Comparison of ENCODE assay signal across 10 cellular contexts in genomic region chr2:235765181-235765820, GRCh38.
DNase-seq lines count a peak whose midpoint lies in the region; ATAC-seq and TF ChIP-seq lines count a peak whose summit lies in the region.
"Had no signal": no experiment of that assay in that cellular context is flagged by ENCODE, and none has a peak within 500 bp of the region (broad histone marks: within the 10 kb centered on the region; RNA-seq: fewer than 3 reads in every experiment).

No MANE protein-coding gene starts in this region.

- H3K4me3 Mint-ChIP-seq in HFFc6 (no peak overlapping the region), T-cell (no peak overlapping the region)
- H3K4me3 Mint-ChIP-seq: activated CD8-positive, alpha-beta memory T cell treated with anti-CD3 and anti-CD28 coated beads, Interleukin-2, amount 10 ng/mL, durations not matched to agents 7 days and 5 days; B cell had no signal

- peaks cover 14% of the 10 kb centered on the region for H3K4me1 Mint-ChIP-seq in HFFc6 (ENCODE audit: low read depth)
- H3K4me1 Mint-ChIP-seq in T-cell, result peaks cover 0 to 4% (median 3%) of the 10 kb centered on the region in 3 donors
- H3K4me1 Mint-ChIP-seq: activated CD8-positive, alpha-beta memory T cell treated with anti-CD3 and anti-CD28 coated beads, Interleukin-2, amount 10 ng/mL, durations not matched to agents 7 days and 5 days; B cell had no signal

- peak overlapping the region; percentile 85 for H3K27ac Mint-ChIP-seq in HFFc6
- no peak overlapping the region for H3K27ac Mint-ChIP-seq in T-cell
- H3K27ac Mint-ChIP-seq: activated CD8-positive, alpha-beta memory T cell treated with anti-CD3 and anti-CD28 coated beads, Interleukin-2, amount 10 ng/mL, durations not matched to agents 7 days and 5 days; B cell had no signal

- no peaks in the 10 kb centered on the region for H3K36me3 ChIP-seq in WERI-Rb-1

- H3K9me3 Mint-ChIP-seq in HFFc6 (no peaks in the 10 kb centered on the region), T-cell (no peaks in the 10 kb centered on the region)

- intact Hi-C loops in left colon (cut with DNase I, micrococcal nuclease), result loop anchor here in 1 of 2 donors (5.0 to 10.0 kb wide), 2 partner anchors 417 to 1310 kb away; no protein-coding TSS in a partner anchor

- H3K4me3 ChIP-seq in astrocyte of the spinal cord (ENCODE audit: low read depth, low read length) (no peak overlapping the region), WERI-Rb-1 (ENCODE audit: low read depth, low read length) (no peak overlapping the region)

- DNase-seq in A172 (ENCODE audit: low spot score) (peak; percentile 77), HFFc6 (peak; percentile 35), astrocyte of the spinal cord (ENCODE audit: low read depth, low spot score) (peak; percentile 77), left colon (peak in 1 of 2 donors; percentile 44), WERI-Rb-1 (no peak), COR-L47 (lab: John Stamatoyannopoulos, UW) (no peak), T-cell (no peak)
- DNase-seq in activated CD4-positive, alpha-beta T cell treated with anti-CD3 and anti-CD28 coated beads, Interleukin-2, amount 50 U/mL, for 1 hour, result no peak

- POLR2A ChIA-PET in T-cell (lab: Charles Lee), result no interaction called here

- H3K27ac ChIP-seq in WERI-Rb-1, result no peak overlapping the region

- H3K9me3 ChIP-seq in WERI-Rb-1 (ENCODE audit: severe bottlenecking), result no peaks in the 10 kb centered on the region

- in situ Hi-C loops in astrocyte of the spinal cord (cut with HindIII; ENCODE audit: low sequenced_read_pairs), result no loop called here

- CTCF ChIA-PET in T-cell (lab: Charles Lee), result interaction anchor here (0.7 to 1.4 kb wide), 8 partner anchors 10 to 417 kb away, joined by 3 to 8 read pairs (median 4); no protein-coding TSS in a partner anchor

- H3K27me3 Mint-ChIP-seq in HFFc6 (ENCODE audit: insufficient read depth) (no peaks in the 10 kb centered on the region; the same call in none of the 2 replicates), T-cell (peaks cover 0 to 4% of the 10 kb centered on the region in 2 donors)

- H3K27me3 ChIP-seq in WERI-Rb-1 (ENCODE audit: insufficient read depth, low read depth, severe bottlenecking), result no peaks in the 10 kb centered on the region

- ATAC-seq in left colon (peak; percentile 7), T-cell (replicated peaks in 1 of 4) (no peak)

- TF ChIP-seq CTCF in HFFc6 (IDR thresholded peaks at IDR 0.05) (no peak), astrocyte of the spinal cord (IDR thresholded peaks at IDR 0.05; ENCODE audit: low read depth, low read length) (no peak), WERI-Rb-1 (IDR thresholded peaks at IDR 0.05; ENCODE audit: low read depth, low read length) (no peak)

- no peaks in the 10 kb centered on the region for H3K36me3 Mint-ChIP-seq in HFFc6 (ENCODE audit: low read depth)
- H3K36me3 Mint-ChIP-seq in T-cell, result no peaks in the 10 kb centered on the region
- H3K36me3 Mint-ChIP-seq: activated CD8-positive, alpha-beta memory T cell treated with anti-CD3 and anti-CD28 coated beads, Interleukin-2, amount 10 ng/mL, durations not matched to agents 7 days and 5 days had no signal

Comparison
In these comparisons a context has a peak if more than half of its experiments do, and no peak if none do; other contexts are left out.
1. DNase-seq: peak in A172 (single experiment), HFFc6 (single experiment) and astrocyte of the spinal cord (single experiment); none in WERI-Rb-1 (single experiment), COR-L47 (single experiment), activated CD4-positive, alpha-beta T cell treated with anti-CD3 and anti-CD28 coated beads, Interleukin-2, amount 50 U/mL, for 1 hour (single experiment) and T-cell (0 of 34).